In the genomic region with DNA sequence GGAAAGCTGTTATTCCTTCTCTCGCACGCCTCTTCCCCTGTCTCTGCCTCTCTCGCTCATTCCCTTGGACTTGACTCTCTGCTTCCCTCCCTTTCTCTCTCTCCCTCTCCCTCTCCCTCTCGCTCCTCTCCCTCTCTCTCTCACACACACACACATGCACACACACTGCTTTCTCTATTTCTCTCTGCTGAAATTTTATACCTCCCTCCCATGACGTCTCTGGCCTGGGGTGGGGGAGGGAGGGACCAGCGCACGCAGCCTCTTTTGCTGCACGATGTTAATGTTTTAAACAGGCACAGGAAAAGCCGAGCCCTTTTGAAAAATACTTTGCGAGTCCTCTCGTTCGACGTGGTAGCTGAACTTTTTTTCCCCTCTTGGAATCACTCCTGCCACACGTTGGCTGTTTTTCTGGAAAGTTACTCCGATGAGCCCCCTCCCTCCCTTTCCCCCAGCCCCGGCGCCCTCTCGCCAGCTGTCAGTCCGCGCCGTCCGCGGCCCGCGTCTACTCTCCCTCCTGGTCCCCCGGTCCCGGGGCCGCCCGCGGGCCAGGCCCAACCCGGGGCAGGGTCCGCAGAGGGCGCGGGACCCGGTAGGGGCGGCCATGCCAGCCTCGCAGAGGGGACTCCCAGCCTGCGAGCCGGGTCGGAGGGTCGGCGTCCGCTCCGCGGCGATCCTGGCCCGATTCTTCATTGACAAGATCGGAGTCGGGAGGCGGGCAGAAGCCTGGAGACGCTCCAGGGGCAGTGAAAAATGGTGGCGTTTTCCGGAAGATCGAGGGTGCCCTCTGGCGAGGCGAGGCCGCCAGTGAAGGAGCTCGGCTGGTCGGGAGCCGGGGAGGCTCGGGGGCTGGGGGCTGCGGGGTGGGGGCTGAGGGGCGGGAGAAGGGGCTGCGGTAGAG, we compare ENCODE assay signal across 8 cellular contexts. TPM values are rescaled to one million over a fixed set of nuclear protein-coding genes. Genes with fewer than 3 reads are reported as not detected.
DNase-seq lines count a peak whose midpoint lies in the region; ATAC-seq and TF ChIP-seq lines count a peak whose summit lies in the region.

A gene (minus strand): TSS at position 170 of the 898 bp plus-strand sequence. CDS start 1,102 bp downstream, outside the sequence.

- peak within 1 kb of the TSS; percentile 85 for H3K4me3 Mint-ChIP-seq in T-helper 2 cell treated with Interferon-gamma antibody and Interleukin-4, amounts not matched to agents 5 μg/mL and 100 μg/mL, for 36 hours

- DNase-seq in HFF-Myc (ENCODE audit: extremely low read depth, low read depth), result peak; percentile 85
- peak; percentile 94 for DNase-seq in NCI-H1694 treated with DMSO at 0.1 percent for 48 hours (lab: John Stamatoyannopoulos, UW)
- DNase-seq in T-helper 2 cell treated with Interferon-gamma antibody and Interleukin-4, amounts not matched to agents 5 μg/mL and 100 μg/mL, for 36 hours (ENCODE audit: low spot score), result peak; percentile 77
- peak in 57 of 58 donors; percentile 25 to 95 (median 79) for DNase-seq in anterior cingulate cortex (lab: John Stamatoyannopoulos, UW)
- DNase-seq in right cardiac atrium, result peak; percentile 87 to 95 (median 94)
- peak; percentile 86 to 93 for DNase-seq in psoas muscle
- peak; percentile 91 for DNase-seq in upper lobe of right lung

- H3K9me3 Mint-ChIP-seq in T-helper 2 cell treated with Interferon-gamma antibody and Interleukin-4, amounts not matched to agents 5 μg/mL and 100 μg/mL, for 36 hours, result no peaks in the 10 kb centered on the region

- intact Hi-C loops in right cardiac atrium (cut with DNase I), result loop anchor here (2.0 to 10.0 kb wide), 5 partner anchors 185 to 275 kb away; no protein-coding TSS in a partner anchor
- intact Hi-C loops in psoas muscle (cut with DNase I), result loop anchor here (1.0 to 5.0 kb wide), 5 partner anchors 73 to 405 kb away; a partner anchor contains a TSS
- intact Hi-C loops in upper lobe of right lung (cut with DNase I), result no loop called here

- peak within 1 kb of the TSS; percentile 98 for H3K4me2 ChIP-seq in DOHH2 (ENCODE audit: low read length)

- under 1% methylated on average over 64 of the region's 64 CpGs for WGBS in right cardiac atrium
- WGBS in psoas muscle, 3 donors, result 0 to 2% (median 1%) methylated on average over 39 to 64 of the region's 64 CpGs

- H3K36me3 ChIP-seq in DOHH2 (ENCODE audit: control insufficient read depth, low read length) (no peaks in the 10 kb centered on the region), psoas muscle (ENCODE audit: insufficient read depth in 1 of 2, low read depth in 1 of 2) (no peaks in the 10 kb centered on the region), upper lobe of right lung (no peaks in the 10 kb centered on the region)

- H3K27ac ChIP-seq in DOHH2 (ENCODE audit: low read depth, low read length), result no peak within 1 kb of the TSS
- peak within 1 kb of the TSS; percentile 95 for H3K27ac ChIP-seq in right cardiac atrium (ENCODE audit: low read length)
- H3K27ac ChIP-seq in psoas muscle, result peak within 1 kb of the TSS; percentile 98
- peak within 1 kb of the TSS; percentile 94 for H3K27ac ChIP-seq in upper lobe of right lung

- no peaks in the 10 kb centered on the region for H3K79me2 ChIP-seq in DOHH2 (ENCODE audit: control insufficient read depth, low read length)

- no peaks in the 10 kb centered on the region for H3K9me2 ChIP-seq in DOHH2 (replicated peaks; ENCODE audit: control insufficient read depth, low read length)

- H3K4me1 ChIP-seq in DOHH2 (ENCODE audit: control insufficient read depth, low read length) (peaks cover 52% of the 10 kb centered on the region), right cardiac atrium (ENCODE audit: control insufficient read depth, insufficient read depth, low read length) (peaks cover 13% of the 10 kb centered on the region), psoas muscle (peaks cover 28% of the 10 kb centered on the region), upper lobe of right lung (peaks cover 44% of the 10 kb centered on the region)

- H3K4me3 ChIP-seq in DOHH2 (ENCODE audit: low read length) (peak within 1 kb of the TSS; percentile 84), HFF-Myc (replicated peaks; ENCODE audit: low read depth, low read length) (peak within 1 kb of the TSS; percentile 62), right cardiac atrium (ENCODE audit: low read length) (peak within 1 kb of the TSS; percentile 70), psoas muscle (peak within 1 kb of the TSS; percentile 79), upper lobe of right lung (peak within 1 kb of the TSS; percentile 78)

- no peaks in the 10 kb centered on the region for H3K36me3 Mint-ChIP-seq in T-helper 2 cell treated with Interferon-gamma antibody and Interleukin-4, amounts not matched to agents 5 μg/mL and 100 μg/mL, for 36 hours (ENCODE audit: low read depth)

- peak within 1 kb of the TSS; percentile 90 for H3K27ac Mint-ChIP-seq in T-helper 2 cell treated with Interferon-gamma antibody and Interleukin-4, amounts not matched to agents 5 μg/mL and 100 μg/mL, for 36 hours

- TF ChIP-seq CTCF in DOHH2 (IDR thresholded peaks at IDR 0.05; ENCODE audit: low read depth, low read length, poor library complexity, severe bottlenecking) (peak; percentile 49), HFF-Myc (IDR thresholded peaks at IDR 0.05; ENCODE audit: low read depth, low read length, missing control alignments) (peak; percentile 46), psoas muscle (IDR thresholded peaks at IDR 0.05) (peak; percentile 56), upper lobe of right lung (IDR thresholded peaks at IDR 0.05) (peak; percentile 60)

- ATAC-seq in right cardiac atrium (peak; percentile 76 to 79), psoas muscle (peak; percentile 78 to 82 (median 80)), upper lobe of right lung (peak; percentile 86)

- H3K9me3 ChIP-seq in DOHH2 (ENCODE audit: control insufficient read depth, insufficient read depth, low read length) (no peaks in the 10 kb centered on the region), right cardiac atrium (ENCODE audit: control insufficient read depth, low read length) (no peaks in the 10 kb centered on the region), psoas muscle (no peaks in the 10 kb centered on the region), upper lobe of right lung (no peaks in the 10 kb centered on the region)

- peaks cover 36% of the 10 kb centered on the region for H3K27me3 ChIP-seq in DOHH2 (ENCODE audit: control insufficient read depth, low read length)
- no peaks in the 10 kb centered on the region for H3K27me3 ChIP-seq in right cardiac atrium (ENCODE audit: control insufficient read depth, insufficient read depth)
- no peaks in the 10 kb centered on the region for H3K27me3 ChIP-seq in psoas muscle (ENCODE audit: insufficient read depth in 3 of 3, low read length in 2 of 3)
- no peaks in the 10 kb centered on the region for H3K27me3 ChIP-seq in upper lobe of right lung

- 0 out of 2 replicates have a peak, but pooled peaks cover 6% of the 10 kb centered on the region for H4K20me1 ChIP-seq in DOHH2 (ENCODE audit: control insufficient read depth, insufficient read depth, low read depth, low read length)

- peaks cover 2% of the 10 kb centered on the region; the same call in 1 of the 2 replicates for H3F3A ChIP-seq in DOHH2 (ENCODE audit: control insufficient read depth, insufficient read depth)

- H3K27me3 Mint-ChIP-seq in T-helper 2 cell treated with Interferon-gamma antibody and Interleukin-4, amounts not matched to agents 5 μg/mL and 100 μg/mL, for 36 hours (ENCODE audit: low read depth), result peaks cover 22% of the 10 kb centered on the region

- H3K4me1 Mint-ChIP-seq in T-helper 2 cell treated with Interferon-gamma antibody and Interleukin-4, amounts not matched to agents 5 μg/mL and 100 μg/mL, for 36 hours (ENCODE audit: low read depth), result peaks cover 24% of the 10 kb centered on the region

RNA-seq across cellular contexts. Expression of the gene that starts here (rescaled TPM):
- total RNA-seq in right cardiac atrium, result 10 to 100 TPM; 33.3 to 76.3 (median 38.7) TPM
- polyA plus RNA-seq in right cardiac atrium, result 18.0 TPM
- 100 to 1,000 TPM in 3 of 4 donors, 10 to 100 TPM in 1; 32.4 to 196 (median 174) TPM for total RNA-seq in psoas muscle
- polyA plus RNA-seq in psoas muscle, result 10 to 100 TPM in 2 of 3 donors, 1 to 10 TPM in 1; 9.0 to 62.7 (median 28.3) TPM
- total RNA-seq in upper lobe of right lung, result 25.4 TPM
